1 cellular context compared by ENCODE assay signal in the genomic region with DNA sequence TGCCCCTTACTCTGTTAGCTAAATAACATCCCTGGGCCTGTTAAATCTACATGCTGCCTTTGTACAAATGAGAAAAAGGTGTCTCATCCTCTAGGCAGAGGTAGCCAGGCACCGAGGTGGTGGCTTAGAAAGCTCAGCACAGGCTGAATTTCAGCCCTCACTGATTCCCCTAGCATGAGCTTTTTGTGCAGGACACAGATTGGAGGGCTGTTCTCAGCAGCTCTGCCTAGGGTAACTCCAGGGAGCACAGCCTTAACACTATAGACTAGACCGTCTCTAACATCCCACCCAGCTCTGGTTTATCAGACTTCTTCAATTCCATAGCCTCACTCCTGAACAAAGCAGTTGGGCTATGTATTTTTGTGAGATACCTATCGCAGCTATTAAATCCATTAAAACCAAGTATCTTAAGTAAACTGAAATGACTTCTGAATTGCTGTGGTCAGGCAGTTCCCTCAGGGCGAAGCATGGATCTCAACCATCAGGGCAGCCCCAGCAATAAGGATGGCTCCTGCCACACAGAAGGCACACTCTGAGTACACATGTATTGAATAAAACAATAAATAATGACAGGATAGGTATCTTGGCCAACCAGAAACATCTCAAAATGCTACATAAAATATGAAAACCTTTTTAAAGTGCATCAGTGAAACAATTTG.
TF ChIP-seq lines count a peak whose summit lies in the region.

No MANE protein-coding gene starts in this region.

TF ChIP-seq in H1, 55 proteins besides CTCF, POLR2A, EP300 and RAD21:
- TF ChIP-seq PHF8 (conservative IDR thresholded peaks at IDR 0.05; ENCODE audit: low read depth, low read length) (no peak), TEAD4 (IDR thresholded peaks at IDR 0.05; ENCODE audit: low read depth, low read length) (no peak), SUZ12 (IDR thresholded peaks at IDR 0.05; ENCODE audit: low read length) (no peak), SP1 (IDR thresholded peaks at IDR 0.05; ENCODE audit: low read depth, low read length) (no peak), ZNF274 (IDR thresholded peaks at IDR 0.05; ENCODE audit: borderline replicate concordance, extremely low read depth, low read length) (no peak), HDAC2 (IDR thresholded peaks at IDR 0.05; ENCODE audit: borderline replicate concordance in 1 of 2, low read depth in 2 of 2, low read length in 2 of 2) (no peak), MAFK (IDR thresholded peaks at IDR 0.05; ENCODE audit: low read depth, low read length) (no peak), KDM1A (IDR thresholded peaks at IDR 0.05; ENCODE audit: borderline replicate concordance, low read length) (no peak)
